In the genomic region with DNA sequence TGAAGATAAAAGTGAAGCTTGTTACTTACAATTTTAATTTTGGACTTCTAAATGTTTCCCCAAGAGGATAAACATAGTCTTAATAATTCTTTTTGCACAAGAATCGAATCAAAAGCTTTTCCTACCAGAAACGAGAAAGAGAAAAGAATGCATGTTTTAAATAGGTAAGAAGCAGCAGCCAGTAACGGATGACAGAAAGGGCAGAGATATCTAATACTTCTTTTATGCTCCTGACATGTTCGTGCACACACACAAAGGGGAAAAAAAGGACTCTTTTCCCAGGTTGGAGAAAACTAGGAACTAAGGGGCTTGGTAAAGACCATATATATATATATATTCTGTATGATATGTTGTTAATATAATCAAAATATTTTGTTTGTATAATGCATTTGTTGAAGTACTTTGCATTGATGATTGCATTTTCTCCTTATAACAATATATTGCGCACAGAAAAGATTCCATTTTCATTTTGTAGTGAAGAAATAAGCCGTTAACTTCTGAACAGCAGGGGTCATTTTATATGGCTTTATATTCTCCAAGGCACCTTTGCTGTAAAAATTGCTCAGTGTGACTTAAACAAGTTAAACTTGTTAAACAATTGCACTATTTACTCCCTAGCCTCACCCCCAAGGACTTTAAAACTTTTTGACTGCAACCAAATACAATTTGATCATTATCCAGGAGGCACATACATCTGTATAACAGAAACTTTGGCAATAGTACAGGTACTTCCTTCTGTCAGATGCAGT, we compare ENCODE assay signal across 23 cellular contexts. TPM values are rescaled to one million over a fixed set of nuclear protein-coding genes. Genes with fewer than 3 reads are reported as not detected.
A peak's percentile ranks its signal among the peaks of the same experiment; 100 is the strongest.
DNase-seq lines count a peak whose midpoint lies in the region; ATAC-seq, FAIRE-seq and TF ChIP-seq lines count a peak whose summit lies in the region.
"Had no signal": no experiment of that assay in that cellular context is flagged by ENCODE, and none has a peak within 500 bp of the region (broad histone marks: within the 10 kb centered on the region; RNA-seq: fewer than 3 reads in every experiment).

No MANE protein-coding gene starts in this region.

- POLR2A ChIA-PET in H1 (lab: Charles Lee; ENCODE audit: partially characterized antibody) = no interaction called here

- no peaks in the 10 kb centered on the region for H3K9me2 ChIP-seq in DOHH2 (replicated peaks; ENCODE audit: control insufficient read depth, low read length)

- peak overlapping the region; percentile 97 for H3K4me3 Mint-ChIP-seq in neural crest cell

- H3K9ac ChIP-seq in H1 (replicated peaks in 1 of 4; ENCODE audit: extremely low read depth in 1 of 4, low read depth in 3 of 4, low read length in 3 of 4) = no peak overlapping the region
- H3K9ac ChIP-seq: KMS-11 had no signal

- H3K4me1 ChIP-seq in DOHH2 (ENCODE audit: control insufficient read depth, low read length) (peaks cover 68% of the 10 kb centered on the region), H1 (replicated peaks in 1 of 4; ENCODE audit: control insufficient read depth in 3 of 4, insufficient read depth in 4 of 4, low read length in 3 of 4) (peaks cover 2 to 6% (median 5%) of the 10 kb centered on the region in 4 experiments; a peak in 4 of 7 replicates)

- H3K27ac Mint-ChIP-seq in neural crest cell (ENCODE audit: unreplicated experiment) = no peak overlapping the region
- H3K27ac Mint-ChIP-seq: activated CD4-positive, alpha-beta memory T cell treated with anti-CD3 and anti-CD28 coated beads for 36 hours; stimulated activated effector memory CD8-positive, alpha-beta T cell treated with anti-CD3 and anti-CD28 coated beads, Interleukin-12 subunit alpha, Interleukin-12 subunit beta, amount 100 ng/mL, for 72 hours had no signal

- H3K23me2 ChIP-seq in H1 (ENCODE audit: low read depth, low read length) = peaks cover 7% of the 10 kb centered on the region

- no peak overlapping the region for H3K56ac ChIP-seq in H1 (replicated peaks; ENCODE audit: insufficient read length, low read depth, low read length)

- no peak for TF ChIP-seq POLR2A in H1 (IDR thresholded peaks at IDR 0.05; ENCODE audit: control extremely low read depth in 1 of 2, low read depth in 2 of 2, low read length in 2 of 2)

- H3K27me3 Mint-ChIP-seq in neural crest cell (ENCODE audit: low read depth) = no peaks in the 10 kb centered on the region

- no peak overlapping the region for H3K18ac ChIP-seq in H1 (ENCODE audit: extremely low read depth, low read length)

- H2BK12ac ChIP-seq in H1 (ENCODE audit: low read depth, low read length) = no peak overlapping the region

- CTCF ChIA-PET in H1 (lab: Charles Lee; ENCODE audit: partially characterized antibody) = interaction anchor here (1.0 to 2.5 kb wide), 5 partner anchors 17 to 99 kb away, joined by 3 to 9 read pairs (median 7); no protein-coding TSS in a partner anchor

- no peak for TF ChIP-seq CTCF in DOHH2 (IDR thresholded peaks at IDR 0.05; ENCODE audit: low read depth, low read length, poor library complexity, severe bottlenecking)
- TF ChIP-seq CTCF in H1 (IDR thresholded peaks at IDR 0.05; ENCODE audit: control extremely low read depth in 1 of 3, insufficient read depth in 1 of 3, low read depth in 1 of 3, low read length in 3 of 3) = no peak
- TF ChIP-seq CTCF in neural crest cell (conservative IDR thresholded peaks at IDR 0.05) = no peak

- H3K4me2 ChIP-seq in DOHH2 (ENCODE audit: low read length) = peak overlapping the region; percentile 64
- peak overlapping the region; percentile 31 to 81; a peak in 2 of 4 replicates for H3K4me2 ChIP-seq in H1 (ENCODE audit: insufficient read depth in 1 of 2, low read depth in 2 of 2, low read length in 2 of 2)

- H2BK120ac ChIP-seq in H1 (replicated peaks; ENCODE audit: low read depth, low read length) = no peak overlapping the region

- 71% methylated on average over 6 of the region's 6 CpGs; no CpG with 5 or more reads in 1 of the 2 experiments for WGBS in H1 (ENCODE audit: extremely low coverage in 1 of 2, insufficient coverage in 1 of 2, insufficient read length in 1 of 2, insufficient replicate concordance in 2 of 2, low coverage in 1 of 2, low lambda C conversion rate in 2 of 2, missing lambda C conversion rate in 1 of 2), 2 experiments

- no peak overlapping the region for H2BK15ac ChIP-seq in H1 (ENCODE audit: low read length)

- H2BK5ac ChIP-seq in H1 (ENCODE audit: low read depth, low read length) = no peak overlapping the region

- FAIRE-seq in H1 (lab: Jason Lieb, UNC) = no peak
- FAIRE-seq: bronchial epithelial cell, islet of Langerhans, pancreas had no signal

- no peak overlapping the region for H3K14ac ChIP-seq in H1 (ENCODE audit: insufficient read length)

- no peaks in the 10 kb centered on the region for H3K36me3 Mint-ChIP-seq in neural crest cell (ENCODE audit: low read depth)
- H3K36me3 Mint-ChIP-seq: activated CD4-positive, alpha-beta memory T cell treated with anti-CD3 and anti-CD28 coated beads for 36 hours; CD4-positive, alpha-beta memory T cell; stimulated activated effector memory CD8-positive, alpha-beta T cell treated with anti-CD3 and anti-CD28 coated beads, Interleukin-12 subunit alpha, Interleukin-12 subunit beta, amount 100 ng/mL, for 72 hours had no signal

- TF ChIP-seq RAD21 in H1 (IDR thresholded peaks at IDR 0.05 in 1 of 2, conservative IDR thresholded peaks at IDR 0.05 in 1 of 2; ENCODE audit: low read depth in 2 of 2, low read length in 2 of 2) = no peak

- no peak overlapping the region for H4K5ac ChIP-seq in H1 (ENCODE audit: insufficient read length, low read depth, low read length)

- H3K36me3 ChIP-seq in DOHH2 (ENCODE audit: control insufficient read depth, low read length) (peaks cover 53% of the 10 kb centered on the region), H1 (ENCODE audit: control insufficient read depth in 2 of 4, insufficient read depth in 4 of 4, low read length in 3 of 4) (no peaks in the 10 kb centered on the region)
- H3K36me3 ChIP-seq: pancreas had no signal

- TF ChIP-seq EP300 in H1 (IDR thresholded peaks at IDR 0.05; ENCODE audit: borderline replicate concordance in 1 of 2, low read depth in 2 of 2, low read length in 2 of 2) = no peak

- ATAC-seq in HG03378 (IDR thresholded peaks at IDR 0.05; ENCODE audit: unreplicated experiment) = no peak
- ATAC-seq: foreskin keratinocyte; stimulated activated effector memory CD8-positive, alpha-beta T cell treated with anti-CD3 and anti-CD28 coated beads, Interleukin-12 subunit alpha, Interleukin-12 subunit beta, amount 100 ng/mL, for 72 hours had no signal

- no peak overlapping the region for H4K91ac ChIP-seq in H1 (replicated peaks; ENCODE audit: insufficient read length, low read length)

- H3K4ac ChIP-seq in H1 (replicated peaks; ENCODE audit: insufficient read length, low read depth, low read length) = no peak overlapping the region

- H2AFZ ChIP-seq in H1 (ENCODE audit: low read length) = no peak overlapping the region

- H3F3A ChIP-seq in DOHH2 (ENCODE audit: control insufficient read depth, insufficient read depth) = peaks cover 11% of the 10 kb centered on the region

- peaks cover 25% of the 10 kb centered on the region for H3K4me1 Mint-ChIP-seq in neural crest cell

- no peak overlapping the region for H3K27ac ChIP-seq in DOHH2 (ENCODE audit: low read depth, low read length)
- no peak overlapping the region for H3K27ac ChIP-seq in H1 (ENCODE audit: low read depth, low read length)
- H3K27ac ChIP-seq: foreskin keratinocyte, KMS-11 had no signal

- DNase-seq in NAMALWA (ENCODE audit: low spot score) (peak; percentile 30), H1 (ENCODE audit: low read depth in 1 of 2, low spot score in 2 of 2) (no peak), neural crest cell (ENCODE audit: low read depth, low spot score) (no peak), NCI-H187 treated with DMSO at 0.1 percent for 48 hours (lab: John Stamatoyannopoulos, UW) (no peak), NCI-H510A treated with DMSO at 0.1 percent for 48 hours (lab: John Stamatoyannopoulos, UW) (no peak), NCI-H1694 treated with DMSO at 0.1 percent for 48 hours (lab: John Stamatoyannopoulos, UW) (no peak)
- DNase-seq: activated CD4-positive, alpha-beta memory T cell treated with anti-CD3 and anti-CD28 coated beads for 36 hours; activated gamma-delta T cell treated with Interleukin-2 at 50 U/mL for 16 hours; CD4-positive, alpha-beta memory T cell; cortex of kidney; foreskin keratinocyte; GF-D8; GOT3; NCI-H510A; pancreas; Right ventricle myocardium superior; testis had no signal

- H4K20me1 ChIP-seq in DOHH2 (ENCODE audit: control insufficient read depth, insufficient read depth, low read depth, low read length) = peaks cover 11% of the 10 kb centered on the region; the same call in 1 of the 2 replicates
- peaks cover 0 to 2% of the 10 kb centered on the region in 2 experiments for H4K20me1 ChIP-seq in H1 (replicated peaks in 1 of 2; ENCODE audit: control insufficient read depth in 1 of 2, insufficient read depth in 2 of 2, low read length in 2 of 2)

- no peaks in the 10 kb centered on the region for H3K79me1 ChIP-seq in H1 (ENCODE audit: low read depth, low read length)

- H2BK20ac ChIP-seq in H1 (ENCODE audit: low read length) = no peak overlapping the region

- H3K27me3 ChIP-seq in DOHH2 (ENCODE audit: control insufficient read depth, low read length) (no peaks in the 10 kb centered on the region), H1 (replicated peaks in 1 of 4; ENCODE audit: control insufficient read depth in 3 of 4, extremely low read depth in 1 of 4, insufficient read depth in 3 of 4, low read length in 3 of 4) (no peaks in the 10 kb centered on the region)
- H3K27me3 ChIP-seq: testis had no signal

- no peak overlapping the region for H2AK5ac ChIP-seq in H1 (ENCODE audit: low read depth, low read length)

- H3K23ac ChIP-seq in H1 (ENCODE audit: insufficient read length) = no peak overlapping the region

- H3K9me3 ChIP-seq in DOHH2 (ENCODE audit: control insufficient read depth, insufficient read depth, low read length) (no peaks in the 10 kb centered on the region), H1 (ENCODE audit: insufficient read depth in 2 of 2, low read depth in 1 of 2, low read length in 1 of 2) (peaks cover 0 to 4% of the 10 kb centered on the region in 2 experiments; a peak in 1 of 4 replicates)
- H3K9me3 ChIP-seq: pancreas, testis had no signal

- no peak overlapping the region for H4K8ac ChIP-seq in H1 (ENCODE audit: extremely low read depth, insufficient read depth, low read length)

- no peaks in the 10 kb centered on the region for H3K9me3 Mint-ChIP-seq in neural crest cell
- H3K9me3 Mint-ChIP-seq: activated CD4-positive, alpha-beta memory T cell treated with anti-CD3 and anti-CD28 coated beads for 36 hours; CD4-positive, alpha-beta memory T cell; stimulated activated effector memory CD8-positive, alpha-beta T cell treated with anti-CD3 and anti-CD28 coated beads, Interleukin-12 subunit alpha, Interleukin-12 subunit beta, amount 100 ng/mL, for 72 hours had no signal

- H3K79me2 ChIP-seq in DOHH2 (ENCODE audit: control insufficient read depth, low read length) (peaks cover 70% of the 10 kb centered on the region), H1 (ENCODE audit: control insufficient read depth in 1 of 2, insufficient read depth in 2 of 2, low read length in 2 of 2) (peaks cover 0 to 54% of the 10 kb centered on the region in 2 experiments; a peak in 3 of 4 replicates)

- peak overlapping the region; percentile 97 for H3K4me3 ChIP-seq in DOHH2 (ENCODE audit: low read length)
- H3K4me3 ChIP-seq in H1 (ENCODE audit: extremely low read depth in 1 of 4, insufficient read depth in 2 of 4, low read depth in 3 of 4, low read length in 4 of 4) = peak overlapping the region in 1 of 4 experiments; percentile 80; a peak in 1 of 8 replicates

RNA-seq across cellular contexts. Expression of gene PRKAR2B, which starts 2.2 kb away (rescaled TPM):
- total RNA-seq in H1 (2021; fragmentation: NEBNext Ultra II Directional; extraction: Animal tissue kit (Norgen Biotek cat#: 25700)) = 35.1 and 37.0 TPM in 2 replicates
- polyA plus RNA-seq in H1 (2011; rRNA removed) = 6.4 and 10.4 TPM in 2 replicates
- polyA plus RNA-seq in H1 (2011; cell fraction: cytosol; rRNA removed) = 15.2 TPM
- polyA plus RNA-seq in H1 (2011; cell fraction: nucleus; rRNA removed) = 4.4 TPM
- 11.0 to 25.9 TPM (median 14.0 TPM) in 4 replicates for polyA plus RNA-seq in H1 (2012, experiment 1 of 2)
- 3.2 TPM for polyA plus RNA-seq in H1 (2012, experiment 2 of 2)
- 19.4 TPM for polyA plus RNA-seq in H1 (2013, experiment 1 of 2)
- polyA plus RNA-seq in H1 (2013, experiment 2 of 2) = 19.3 TPM
- polyA minus RNA-seq in H1 (2011; rRNA and poly(A)+ RNA removed) = 9.6 and 10.1 TPM in 2 replicates
- 15.2 TPM for polyA minus RNA-seq in H1 (2011; cell fraction: cytosol; rRNA and poly(A)+ RNA removed)
- polyA minus RNA-seq in H1 (2011; cell fraction: nucleus; rRNA and poly(A)+ RNA removed) = 11.1 TPM
- total RNA-seq in neural crest cell = 14.2 and 14.4 TPM in 2 replicates
- total RNA-seq: foreskin keratinocyte had no signal
- polyA plus RNA-seq: foreskin keratinocyte had no signal
